Comparison of ENCODE assay signal across 21 cellular contexts in the genomic region with DNA sequence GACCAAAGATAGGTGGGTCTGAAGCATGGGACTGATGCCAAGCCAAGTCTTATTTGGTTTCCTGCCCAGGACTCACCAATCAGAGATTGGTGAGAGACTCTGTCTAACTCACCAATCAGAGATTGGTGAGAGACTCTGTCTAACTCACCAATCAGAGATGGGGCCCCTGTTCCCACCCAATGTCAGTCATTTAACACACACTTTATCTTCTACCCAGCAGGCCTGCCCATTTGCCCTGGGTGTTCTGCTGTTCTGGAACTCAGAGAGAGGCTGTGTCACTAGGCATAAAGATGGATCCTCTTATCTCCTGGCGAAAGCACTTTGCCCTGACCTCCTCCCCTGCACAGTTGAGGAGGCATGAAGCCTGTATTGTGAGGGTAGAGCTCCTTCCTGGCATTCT. TPM values are rescaled to one million over a fixed set of nuclear protein-coding genes. Genes with fewer than 3 reads are reported as not detected.
DNase-seq lines count a peak whose midpoint lies in the region; ATAC-seq and TF ChIP-seq lines count a peak whose summit lies in the region.
"Had no signal": no experiment of that assay in that cellular context is flagged by ENCODE, and none has a peak within 500 bp of the region (broad histone marks: within the 10 kb centered on the region; RNA-seq: fewer than 3 reads in every experiment).

No MANE protein-coding gene starts in this region.

- H3K27ac Mint-ChIP-seq in activated naive CD4-positive, alpha-beta T cell treated with anti-CD3 and anti-CD28 coated beads, Interleukin-2, amount 50 U/mL, for 72 hours = peak overlapping the region in 1 of 2 donors; percentile 42
- H3K27ac Mint-ChIP-seq in activated T-helper 2 cell treated with anti-CD3 and anti-CD28 coated beads, Interferon-gamma antibody, Interleukin-2, Interleukin-4, amounts not matched to agents 10 μg/mL and 5 μg/mL and 100 μg/mL, durations not matched to agents 14 hours and 24 hours and 36 hours = peak overlapping the region; percentile 14
- H3K27ac Mint-ChIP-seq in stimulated activated effector memory CD8-positive, alpha-beta T cell treated with anti-CD3 and anti-CD28 coated beads, Interleukin-12 subunit alpha, Interleukin-12 subunit beta, amount 100 ng/mL, for 72 hours = no peak overlapping the region
- H3K27ac Mint-ChIP-seq: T-helper 1 cell treated with Interleukin-12 subunit alpha and Interleukin-12 subunit beta and Interleukin-4 antibody, amounts not matched to agents 30 μg/mL and 1 μg/mL, for 36 hours had no signal

- H3K4me3 Mint-ChIP-seq in activated T-helper 2 cell treated with anti-CD3 and anti-CD28 coated beads, Interferon-gamma antibody, Interleukin-2, Interleukin-4, amounts not matched to agents 10 μg/mL and 5 μg/mL and 100 μg/mL, durations not matched to agents 14 hours and 24 hours and 36 hours (ENCODE audit: low read depth) = no peak overlapping the region
- no peak overlapping the region for H3K4me3 Mint-ChIP-seq in stimulated activated effector memory CD8-positive, alpha-beta T cell treated with anti-CD3 and anti-CD28 coated beads, Interleukin-12 subunit alpha, Interleukin-12 subunit beta, amount 100 ng/mL, for 72 hours
- H3K4me3 Mint-ChIP-seq: activated T-cell treated with anti-CD3 and anti-CD28 coated beads, Interleukin-2, amount 50 U/mL, for 24 hours; T-helper 1 cell treated with Interleukin-12 subunit alpha and Interleukin-12 subunit beta and Interleukin-4 antibody, amounts not matched to agents 30 μg/mL and 1 μg/mL, for 36 hours had no signal

- H3K4me1 ChIP-seq in Loucy (ENCODE audit: insufficient read depth, low read length, poor library complexity, severe bottlenecking) = peaks cover 19% of the 10 kb centered on the region
- no peaks in the 10 kb centered on the region for H3K4me1 ChIP-seq in right cardiac atrium (ENCODE audit: control insufficient read depth, insufficient read depth, low read length)
- H3K4me1 ChIP-seq: thyroid gland had no signal

- TF ChIP-seq CTCF in Loucy (conservative IDR thresholded peaks at IDR 0.05; ENCODE audit: low read length) (no peak), brain microvascular endothelial cell (IDR thresholded peaks at IDR 0.05; ENCODE audit: low read depth, low read length, missing control alignments) (no peak)

- H3K9me2 ChIP-seq in Loucy (replicated peaks; ENCODE audit: low read depth, low read length) = no peaks in the 10 kb centered on the region

- H3K27ac ChIP-seq in right cardiac atrium (ENCODE audit: low read length) (no peak overlapping the region), brain microvascular endothelial cell (no peak overlapping the region)
- H3K27ac ChIP-seq: adrenal gland, lower lobe of right lung, skin epidermis, thyroid gland had no signal

- peak overlapping the region; percentile 47 for H3K4me2 ChIP-seq in Loucy (ENCODE audit: low read depth, low read length, poor library complexity, severe bottlenecking)

- peak overlapping the region; percentile 63 for H2AFZ ChIP-seq in Loucy (ENCODE audit: low read length)

- H3K36me3 Mint-ChIP-seq in activated naive CD4-positive, alpha-beta T cell treated with anti-CD3 and anti-CD28 coated beads, Interleukin-2, amount 50 U/mL, for 72 hours = no peaks in the 10 kb centered on the region
- no peaks in the 10 kb centered on the region for H3K36me3 Mint-ChIP-seq in activated T-helper 2 cell treated with anti-CD3 and anti-CD28 coated beads, Interferon-gamma antibody, Interleukin-2, Interleukin-4, amounts not matched to agents 10 μg/mL and 5 μg/mL and 100 μg/mL, durations not matched to agents 14 hours and 24 hours and 36 hours (ENCODE audit: low read depth)
- no peaks in the 10 kb centered on the region for H3K36me3 Mint-ChIP-seq in stimulated activated effector memory CD8-positive, alpha-beta T cell treated with anti-CD3 and anti-CD28 coated beads, Interleukin-12 subunit alpha, Interleukin-12 subunit beta, amount 100 ng/mL, for 72 hours

- no peaks in the 10 kb centered on the region for H4K20me1 ChIP-seq in Loucy (ENCODE audit: insufficient read depth, low read length, poor library complexity, severe bottlenecking)

- intact Hi-C loops in activated T-helper 2 cell treated with anti-CD3 and anti-CD28 coated beads, Interferon-gamma antibody, Interleukin-2, Interleukin-4, amounts not matched to agents 10 μg/mL and 5 μg/mL and 100 μg/mL, durations not matched to agents 14 hours and 24 hours and 36 hours (cut with micrococcal nuclease) = no loop called here
- intact Hi-C loops in right cardiac atrium (cut with DNase I) = no loop called here

- H3K4me3 ChIP-seq in Loucy (ENCODE audit: low read length, poor library complexity, severe bottlenecking) = no peak overlapping the region
- no peak overlapping the region for H3K4me3 ChIP-seq in right cardiac atrium (ENCODE audit: low read length)
- H3K4me3 ChIP-seq in brain microvascular endothelial cell (ENCODE audit: low read depth, low read length) = no peak overlapping the region
- H3K4me3 ChIP-seq: adrenal gland, lower lobe of right lung, skin epidermis, thyroid gland had no signal

- no peaks in the 10 kb centered on the region for H3K27me3 Mint-ChIP-seq in activated T-helper 2 cell treated with anti-CD3 and anti-CD28 coated beads, Interferon-gamma antibody, Interleukin-2, Interleukin-4, amounts not matched to agents 10 μg/mL and 5 μg/mL and 100 μg/mL, durations not matched to agents 14 hours and 24 hours and 36 hours (ENCODE audit: low read depth)
- H3K27me3 Mint-ChIP-seq: activated T-cell treated with anti-CD3 and anti-CD28 coated beads, Interleukin-2, amount 50 U/mL, for 24 hours had no signal

- no peaks in the 10 kb centered on the region for H3K9me3 Mint-ChIP-seq in activated naive CD4-positive, alpha-beta T cell treated with anti-CD3 and anti-CD28 coated beads, Interleukin-2, amount 50 U/mL, for 72 hours
- H3K9me3 Mint-ChIP-seq in activated T-helper 2 cell treated with anti-CD3 and anti-CD28 coated beads, Interferon-gamma antibody, Interleukin-2, Interleukin-4, amounts not matched to agents 10 μg/mL and 5 μg/mL and 100 μg/mL, durations not matched to agents 14 hours and 24 hours and 36 hours = no peaks in the 10 kb centered on the region
- H3K9me3 Mint-ChIP-seq in stimulated activated effector memory CD8-positive, alpha-beta T cell treated with anti-CD3 and anti-CD28 coated beads, Interleukin-12 subunit alpha, Interleukin-12 subunit beta, amount 100 ng/mL, for 72 hours = no peaks in the 10 kb centered on the region
- H3K9me3 Mint-ChIP-seq: activated T-cell treated with anti-CD3 and anti-CD28 coated beads, Interleukin-2, amount 50 U/mL, for 24 hours; T-helper 1 cell treated with Interleukin-12 subunit alpha and Interleukin-12 subunit beta and Interleukin-4 antibody, amounts not matched to agents 30 μg/mL and 1 μg/mL, for 36 hours had no signal

- peak; percentile 39 to 51 for ATAC-seq in activated naive CD4-positive, alpha-beta T cell treated with anti-CD3 and anti-CD28 coated beads, Interleukin-2, amount 50 U/mL, for 72 hours
- ATAC-seq in stimulated activated effector memory CD8-positive, alpha-beta T cell treated with anti-CD3 and anti-CD28 coated beads, Interleukin-12 subunit alpha, Interleukin-12 subunit beta, amount 100 ng/mL, for 72 hours = peak; percentile 54
- ATAC-seq in HG03175 (IDR thresholded peaks at IDR 0.05; ENCODE audit: unreplicated experiment) (no peak), right cardiac atrium (no peak)
- ATAC-seq: lower lobe of right lung, Right ventricle myocardium inferior had no signal

- H3K9me3 ChIP-seq in Loucy (ENCODE audit: insufficient read depth, low read depth, low read length) (no peaks in the 10 kb centered on the region), right cardiac atrium (ENCODE audit: control insufficient read depth, low read length) (no peaks in the 10 kb centered on the region)
- H3K9me3 ChIP-seq: adrenal gland, lower lobe of right lung, thyroid gland had no signal

- H3K9ac ChIP-seq in Loucy (ENCODE audit: low read depth, low read length, poor library complexity, severe bottlenecking) = no peak overlapping the region

- peaks cover 4% of the 10 kb centered on the region; the same call in 1 of the 2 replicates for H3F3A ChIP-seq in Loucy (ENCODE audit: low read depth)

- H3K79me2 ChIP-seq in Loucy (ENCODE audit: insufficient read depth, low read length) = no peaks in the 10 kb centered on the region

- peaks cover 16% of the 10 kb centered on the region for H3K4me1 Mint-ChIP-seq in activated T-helper 2 cell treated with anti-CD3 and anti-CD28 coated beads, Interferon-gamma antibody, Interleukin-2, Interleukin-4, amounts not matched to agents 10 μg/mL and 5 μg/mL and 100 μg/mL, durations not matched to agents 14 hours and 24 hours and 36 hours (ENCODE audit: low read depth)
- peaks cover 9% of the 10 kb centered on the region for H3K4me1 Mint-ChIP-seq in stimulated activated effector memory CD8-positive, alpha-beta T cell treated with anti-CD3 and anti-CD28 coated beads, Interleukin-12 subunit alpha, Interleukin-12 subunit beta, amount 100 ng/mL, for 72 hours

- in situ Hi-C loops in brain microvascular endothelial cell (cut with HindIII; ENCODE audit: low pct_ligation_motif_present, low sequenced_read_pairs) = loop anchor here (25.0 kb wide), 1 partner anchor 125 kb away; the partner anchor contains the start of gene LRRC37B

- H3K36me3 ChIP-seq in Loucy (ENCODE audit: insufficient read depth, low read length) (no peaks in the 10 kb centered on the region), brain microvascular endothelial cell (replicated peaks) (no peaks in the 10 kb centered on the region)
- H3K36me3 ChIP-seq: adrenal gland, lower lobe of right lung, thyroid gland had no signal

- WGBS in right cardiac atrium = 74% methylated on average over 1 of the region's 1 CpG

- H3K27me3 ChIP-seq in Loucy (ENCODE audit: insufficient read depth, low read length, poor library complexity, severe bottlenecking) (no peaks in the 10 kb centered on the region), right cardiac atrium (ENCODE audit: control insufficient read depth, insufficient read depth) (no peaks in the 10 kb centered on the region), brain microvascular endothelial cell (replicated peaks) (no peaks in the 10 kb centered on the region)
- H3K27me3 ChIP-seq: adrenal gland, thyroid gland had no signal

- no peak for DNase-seq in activated naive CD4-positive, alpha-beta T cell treated with anti-CD3 and anti-CD28 coated beads, Interleukin-2, amount 50 U/mL, for 72 hours (ENCODE audit: low spot score in 2 of 2)
- no peak for DNase-seq in activated naive CD4-positive, alpha-beta T cell treated with Interleukin-2 at 50 U/mL for 16 hours
- no peak for DNase-seq in activated T-helper 2 cell treated with anti-CD3 and anti-CD28 coated beads, Interferon-gamma antibody, Interleukin-2, Interleukin-4, amounts not matched to agents 10 μg/mL and 5 μg/mL and 100 μg/mL, durations not matched to agents 14 hours and 24 hours and 36 hours (ENCODE audit: low spot score)
- no peak for DNase-seq in stimulated activated effector memory CD8-positive, alpha-beta T cell treated with anti-CD3 and anti-CD28 coated beads, Interleukin-12 subunit alpha, Interleukin-12 subunit beta, amount 100 ng/mL, for 72 hours (ENCODE audit: low spot score in 2 of 2)
- DNase-seq in right cardiac atrium (no peak), brain microvascular endothelial cell (no peak)
- DNase-seq: activated CD4-positive, CD25-positive, alpha-beta regulatory T cell; activated T-cell treated with anti-CD3 and anti-CD28 coated beads, Interleukin-2, amount 50 U/mL, for 24 hours; adrenal gland; effector CD8-positive, alpha-beta T cell; H7; head of caudate nucleus; lower lobe of right lung; NCI-H2171; posterior cingulate gyrus; thyroid gland had no signal

RNA-seq across cellular contexts. Expression of gene RHOT1, which starts 5.4 kb away (rescaled TPM):
- total RNA-seq in activated naive CD4-positive, alpha-beta T cell treated with anti-CD3 and anti-CD28 coated beads, Interleukin-2, amount 50 U/mL, for 72 hours = 10 to 100 TPM; 24.3 to 25.9 TPM
- total RNA-seq in activated T-helper 2 cell treated with anti-CD3 and anti-CD28 coated beads, Interferon-gamma antibody, Interleukin-2, Interleukin-4, amounts not matched to agents 10 μg/mL and 5 μg/mL and 100 μg/mL, durations not matched to agents 14 hours and 24 hours and 36 hours = 25.2 and 25.7 TPM in 2 replicates
- total RNA-seq in right cardiac atrium = 10 to 100 TPM; 51.4 to 69.3 (median 54.5) TPM
- polyA plus RNA-seq in right cardiac atrium = 50.9 TPM

Comparison
In these comparisons a context has a peak if more than half of its experiments do, and no peak if none do; other contexts are left out.
1. ATAC-seq: peak in activated naive CD4-positive, alpha-beta T cell treated with anti-CD3 and anti-CD28 coated beads, Interleukin-2, amount 50 U/mL, for 72 hours (2 of 2) and stimulated activated effector memory CD8-positive, alpha-beta T cell treated with anti-CD3 and anti-CD28 coated beads, Interleukin-12 subunit alpha, Interleukin-12 subunit beta, amount 100 ng/mL, for 72 hours (single experiment); none in HG03175 (single experiment) and right cardiac atrium (0 of 2).